16 cellular contexts compared by ENCODE assay signal in the genomic region with DNA sequence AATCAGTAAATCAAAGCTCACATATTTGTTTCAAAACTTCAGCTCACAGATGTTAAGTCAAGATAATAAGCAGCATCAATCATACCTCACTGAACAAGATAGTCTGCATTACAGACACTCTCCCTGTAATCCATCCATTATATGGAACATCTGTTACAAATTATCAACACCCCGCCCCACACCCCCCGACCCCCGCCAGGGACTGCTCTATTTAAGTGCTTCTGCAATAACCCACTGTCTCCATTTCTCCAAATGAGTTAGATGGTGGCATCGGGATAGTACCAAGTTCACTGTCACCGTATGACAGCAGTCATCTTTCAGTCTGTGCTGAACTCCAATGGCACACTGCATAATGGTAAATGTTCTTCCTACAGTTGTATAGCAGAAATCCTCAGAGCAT.
DNase-seq lines count a peak whose midpoint lies in the region; ATAC-seq and TF ChIP-seq lines count a peak whose summit lies in the region.
"Had no signal": no experiment of that assay in that cellular context is flagged by ENCODE, and none has a peak within 500 bp of the region (broad histone marks: within the 10 kb centered on the region; RNA-seq: fewer than 3 reads in every experiment).

No MANE protein-coding gene starts in this region.

- H3K9me3 ChIP-seq in A673 (ENCODE audit: low read depth, low read length, poor library complexity, severe bottlenecking) (no peaks in the 10 kb centered on the region), SK-N-MC (ENCODE audit: low read depth, low read length) (no peaks in the 10 kb centered on the region)
- H3K9me3 ChIP-seq: Caco-2 had no signal

- POLR2A ChIA-PET in A673 (lab: Charles Lee; ENCODE audit: low non-redundant PET): no interaction called here

- TF ChIP-seq CTCF in A673 (conservative IDR thresholded peaks at IDR 0.05; ENCODE audit: low read depth, low read length): no peak

- no peak overlapping the region for H3K4me3 ChIP-seq in A673 (ENCODE audit: low read depth, low read length, poor library complexity, severe bottlenecking)
- peak overlapping the region; percentile 49 for H3K4me3 ChIP-seq in SK-N-MC
- H3K4me3 ChIP-seq: GM12878 had no signal

- no TSS peak for BruUV-seq in A673 (replicated peaks; lab: Mats Ljungman, UMichigan)

- H3K9ac ChIP-seq in SK-N-MC (ENCODE audit: insufficient read length): no peak overlapping the region

- peaks cover 20% of the 10 kb centered on the region for H3K4me1 ChIP-seq in A673 (ENCODE audit: insufficient read depth, low read length, poor library complexity, severe bottlenecking)
- H3K4me1 ChIP-seq: Caco-2 had no signal

- H3K27me3 ChIP-seq in A673 (replicated peaks; ENCODE audit: insufficient read depth, low read depth, low read length, poor library complexity): no peaks in the 10 kb centered on the region

- ATAC-seq in HG03521 (IDR thresholded peaks at IDR 0.05; ENCODE audit: unreplicated experiment): no peak
- no peak for ATAC-seq in GM21367 (IDR thresholded peaks at IDR 0.05; ENCODE audit: unreplicated experiment)
- ATAC-seq: GM12878 had no signal

- intact Hi-C loops in A673 (cut with micrococcal nuclease; ENCODE audit: unreplicated experiment): loop anchor here (10.0 kb wide), 1 partner anchor 325 kb away; no protein-coding TSS in a partner anchor

- CTCF ChIA-PET in A673 (lab: Charles Lee): no interaction called here

- no peaks in the 10 kb centered on the region for H3K36me3 ChIP-seq in A673 (ENCODE audit: insufficient read depth, low read length, poor library complexity, severe bottlenecking)
- H3K36me3 ChIP-seq in SK-N-MC (ENCODE audit: insufficient read depth, low read length): no peaks in the 10 kb centered on the region

- DNase-seq in A673 (ENCODE audit: low spot score): peak; percentile 73
- peak; percentile 25 for DNase-seq in D341Med (ENCODE audit: low spot score)
- DNase-seq in NCI-H524 (lab: John Stamatoyannopoulos, UW): peak; percentile 25 to 71
- no peak for DNase-seq in SK-N-MC (ENCODE audit: low read depth, low spot score)
- no peak for DNase-seq in midbrain (lab: John Stamatoyannopoulos, UW)
- DNase-seq: AML-193; Caco-2; CD4-positive, alpha-beta T cell; DMS53; DND-41; EL; H9 had no signal

- H3K27ac ChIP-seq in A673 (ENCODE audit: low read depth, low read length, poor library complexity, severe bottlenecking): no peak overlapping the region
- H3K27ac ChIP-seq in SK-N-MC: 0 out of 2 replicates have a peak overlapping the region, but pooled peaks have one; percentile 33
- H3K27ac ChIP-seq: C4-2B had no signal

Comparison
In these comparisons a context has a peak if more than half of its experiments do, and no peak if none do; other contexts are left out.
1. DNase-seq: peak in A673 (single experiment), D341Med (single experiment) and NCI-H524 (2 of 2); none in SK-N-MC (single experiment) and midbrain (single experiment).